18 cellular contexts compared by ENCODE assay signal in genomic region chr11:86180415-86180814, GRCh38.
DNase-seq lines count a peak whose midpoint lies in the region; ATAC-seq and TF ChIP-seq lines count a peak whose summit lies in the region.
"Had no signal": no experiment of that assay in that cellular context is flagged by ENCODE, and none has a peak within 500 bp of the region (broad histone marks: within the 10 kb centered on the region; RNA-seq: fewer than 3 reads in every experiment).

No MANE protein-coding gene starts in this region.

- TF ChIP-seq CTCF in OCI-LY1 (IDR thresholded peaks at IDR 0.05; ENCODE audit: low read length), result no peak
- TF ChIP-seq CTCF in neutrophil (IDR thresholded peaks at IDR 0.05), result no peak
- no peak for TF ChIP-seq CTCF in PC-3 (conservative IDR thresholded peaks at IDR 0.05; ENCODE audit: low read depth, low read length)

- no TSS peak for BruUV-seq in PC-3 (replicated peaks; lab: Mats Ljungman, UMichigan)

- H3K4me2 ChIP-seq in OCI-LY1 (ENCODE audit: low read length) (no peak overlapping the region), PC-3 (ENCODE audit: low read length) (no peak overlapping the region)

- H3K27ac ChIP-seq in OCI-LY1 (ENCODE audit: low read depth, low read length, poor library complexity, severe bottlenecking) (no peak overlapping the region), neutrophil (peak overlapping the region; percentile 80), PC-3 (ENCODE audit: low read length) (no peak overlapping the region)
- H3K27ac ChIP-seq: GM23248 had no signal

- ATAC-seq in GM18873 (IDR thresholded peaks at IDR 0.05; ENCODE audit: low FRiP score, unreplicated experiment), result no peak
- no peak for ATAC-seq in PC-3
- ATAC-seq in GM21737 (IDR thresholded peaks at IDR 0.05; ENCODE audit: unreplicated experiment), result no peak

- H4K20me1 ChIP-seq in OCI-LY1 (ENCODE audit: insufficient read depth, low read length), result no peaks in the 10 kb centered on the region
- no peaks in the 10 kb centered on the region for H4K20me1 ChIP-seq in PC-3 (ENCODE audit: low read length)

- no peaks in the 10 kb centered on the region for H3K79me2 ChIP-seq in OCI-LY1 (ENCODE audit: insufficient read depth, low read length)
- no peaks in the 10 kb centered on the region for H3K79me2 ChIP-seq in PC-3 (ENCODE audit: low read length)

- DNase-seq in AML-193 (lab: John Stamatoyannopoulos, UW) (peak; percentile 27 to 28), DMS 273 treated with DMSO at 0.1 percent for 48 hours (lab: John Stamatoyannopoulos, UW) (peak; percentile 63), PC-3 (no peak), dedifferentiated amniotic fluid mesenchymal stem cell (ENCODE audit: extremely low spot score) (no peak)
- DNase-seq: Caco-2, DMS53, GM23248, HCEC 1CT, NCI-H1092 treated with DMSO at 0.1 percent for 48 hours, NCI-H1694, NCI-H2107, NCI-H345, NCI-H526 treated with DMSO at 0.1 percent for 48 hours, SIG-M5 had no signal

- POLR2A ChIA-PET in PC-3 (lab: Charles Lee; ENCODE audit: unreplicated experiment), result no interaction called here

- no peak overlapping the region for H3K4me3 ChIP-seq in OCI-LY1 (ENCODE audit: low read depth, low read length, poor library complexity, severe bottlenecking)
- peak overlapping the region in 1 of 2 experiments; percentile 20 for H3K4me3 ChIP-seq in neutrophil (ENCODE audit: low read depth in 1 of 2, low read length in 1 of 2)
- no peak overlapping the region for H3K4me3 ChIP-seq in PC-3 (ENCODE audit: low read length)
- H3K4me3 ChIP-seq: GM23248 had no signal

- H3K36me3 ChIP-seq in OCI-LY1 (ENCODE audit: insufficient read depth, low read length), result no peaks in the 10 kb centered on the region; the same call in 1 of the 2 replicates
- no peaks in the 10 kb centered on the region for H3K36me3 ChIP-seq in neutrophil
- H3K36me3 ChIP-seq in PC-3 (ENCODE audit: low read depth, low read length), result no peaks in the 10 kb centered on the region

- H3K9ac ChIP-seq in OCI-LY1 (ENCODE audit: low read length) (no peak overlapping the region), PC-3 (ENCODE audit: low read length) (no peak overlapping the region)
- H3K9ac ChIP-seq: GM23248 had no signal

- peaks cover 53% of the 10 kb centered on the region for H3K4me1 ChIP-seq in OCI-LY1 (ENCODE audit: insufficient read depth, low read length, severe bottlenecking)
- peaks cover 65 to 81% of the 10 kb centered on the region in 2 experiments for H3K4me1 ChIP-seq in neutrophil (ENCODE audit: control insufficient read depth in 1 of 2, insufficient read depth in 1 of 2, low read depth in 1 of 2, low read length in 1 of 2)
- peaks cover 19% of the 10 kb centered on the region for H3K4me1 ChIP-seq in PC-3 (ENCODE audit: insufficient read depth, low read length)

- H3K9me2 ChIP-seq in OCI-LY1 (ENCODE audit: low read depth, low read length) (no peaks in the 10 kb centered on the region), PC-3 (replicated peaks; ENCODE audit: low read length) (no peaks in the 10 kb centered on the region)

- no peaks in the 10 kb centered on the region for H3K27me3 ChIP-seq in OCI-LY1 (ENCODE audit: insufficient read depth, low read length)
- H3K27me3 ChIP-seq in neutrophil, result no peaks in the 10 kb centered on the region
- H3K27me3 ChIP-seq in PC-3 (ENCODE audit: low read length), result no peaks in the 10 kb centered on the region

- intact Hi-C loops in PC-3 (cut with micrococcal nuclease), result no loop called here

- no peaks in the 10 kb centered on the region for H3F3A ChIP-seq in OCI-LY1 (ENCODE audit: insufficient read depth, low read length)
- no peaks in the 10 kb centered on the region for H3F3A ChIP-seq in PC-3 (ENCODE audit: low read length, unreplicated experiment)

- CTCF ChIA-PET in PC-3 (lab: Charles Lee), result no interaction called here

- H3K9me3 ChIP-seq in OCI-LY1 (ENCODE audit: low read length), result no peaks in the 10 kb centered on the region
- no peaks in the 10 kb centered on the region for H3K9me3 ChIP-seq in neutrophil
- H3K9me3 ChIP-seq in PC-3 (ENCODE audit: low read length), result no peaks in the 10 kb centered on the region
- H3K9me3 ChIP-seq: Caco-2 had no signal

- H2AFZ ChIP-seq in OCI-LY1 (ENCODE audit: low read length), result 0 out of 2 replicates have a peak overlapping the region, but pooled peaks have one; percentile 47
- no peak overlapping the region for H2AFZ ChIP-seq in PC-3 (ENCODE audit: low read length)
- H2AFZ ChIP-seq: GM23248 had no signal

Comparison
In these comparisons a context has a peak if more than half of its experiments do, and no peak if none do; other contexts are left out.
1. DNase-seq: peak in AML-193 (2 of 2) and DMS 273 treated with DMSO at 0.1 percent for 48 hours (single experiment); none in PC-3 (single experiment) and dedifferentiated amniotic fluid mesenchymal stem cell (single experiment).